ENCODE assay signal across 22 cellular contexts in genomic region chr17:51289776-51290175, GRCh38.
"Had no signal": no experiment of that assay in that cellular context is flagged by ENCODE, and none has a peak within 500 bp of the region (broad histone marks: within the 10 kb centered on the region; RNA-seq: fewer than 3 reads in every experiment).

No MANE protein-coding gene starts in this region.

- H3K4me1 ChIP-seq: colonic mucosa, heart left ventricle, lower lobe of right lung, thyroid gland, upper lobe of right lung had no signal

- H3K9me3 Mint-ChIP-seq: activated naive CD4-positive, alpha-beta T cell treated with anti-CD3 and anti-CD28 coated beads for 36 hours; activated naive CD8-positive, alpha-beta T cell treated with anti-CD3 and anti-CD28 coated beads, Interleukin-2, amount 10 ng/mL, durations not matched to agents 7 days and 5 days; activated T-cell treated with anti-CD3 and anti-CD28 coated beads, Interleukin-2, amount 50 U/mL, for 4 hours; effector memory CD8-positive, alpha-beta T cell had no signal

- H3K36me3 ChIP-seq: colonic mucosa had no signal

- H3K4me3 Mint-ChIP-seq: activated naive CD4-positive, alpha-beta T cell treated with anti-CD3 and anti-CD28 coated beads for 36 hours; activated naive CD8-positive, alpha-beta T cell treated with anti-CD3 and anti-CD28 coated beads, Interleukin-2, amount 10 ng/mL, durations not matched to agents 7 days and 5 days; activated T-cell treated with anti-CD3 and anti-CD28 coated beads, Interleukin-2, amount 50 U/mL, for 4 hours; effector memory CD8-positive, alpha-beta T cell; naive B cell had no signal

- H3K27me3 Mint-ChIP-seq: activated naive CD8-positive, alpha-beta T cell treated with anti-CD3 and anti-CD28 coated beads, Interleukin-2, amount 10 ng/mL, durations not matched to agents 7 days and 5 days; effector memory CD8-positive, alpha-beta T cell; naive B cell; progenitor cell of endocrine pancreas had no signal

- H3K27me3 ChIP-seq: colonic mucosa, dorsolateral prefrontal cortex, heart left ventricle, thyroid gland, upper lobe of right lung had no signal

- H3K27ac ChIP-seq: colonic mucosa, dorsolateral prefrontal cortex, heart left ventricle, lower lobe of right lung, thyroid gland, upper lobe of right lung had no signal

- ATAC-seq: activated T-cell treated with anti-CD3 and anti-CD28 coated beads, Interleukin-2, amount 50 U/mL, for 4 hours; effector memory CD8-positive, alpha-beta T cell; esophagus mucosa; heart left ventricle; left colon; lower lobe of right lung; upper lobe of right lung had no signal

- H3K9me3 ChIP-seq: colonic mucosa, lower lobe of right lung, thyroid gland, upper lobe of right lung had no signal

- H3K4me3 ChIP-seq: colonic mucosa, dorsolateral prefrontal cortex, heart left ventricle, lower lobe of right lung, thyroid gland, upper lobe of right lung had no signal

- DNase-seq: activated effector memory CD4-positive, alpha-beta T cell treated with Interleukin-2 at 50 U/mL for 16 hours; activated naive CD4-positive, alpha-beta T cell treated with anti-CD3 and anti-CD28 coated beads for 36 hours; activated naive CD8-positive, alpha-beta T cell treated with anti-CD3 and anti-CD28 coated beads, Interleukin-2, amount 10 ng/mL, durations not matched to agents 7 days and 5 days; activated T-cell treated with anti-CD3 and anti-CD28 coated beads, Interleukin-2, amount 50 U/mL, for 4 hours; amniotic stem cell; colonic mucosa; dorsolateral prefrontal cortex; effector memory CD8-positive, alpha-beta T cell; heart left ventricle; left colon; lower lobe of right lung; naive B cell; retina; stimulated activated CD4-positive, alpha-beta T cell treated with anti-CD3 and anti-CD28 coated beads, Interleukin-2, amount 100 ng/mL, for 48 hours; stimulated activated CD8-positive, alpha-beta memory T cell treated with anti-CD3 and anti-CD28 coated beads, Interleukin-4, amount 100 ng/mL, for 48 hours; stimulated activated naive CD4-positive, alpha-beta T cell; T-helper 1 cell; T-helper 9 cell; thyroid gland; upper lobe of right lung had no signal

- H3K27ac Mint-ChIP-seq: activated naive CD4-positive, alpha-beta T cell treated with anti-CD3 and anti-CD28 coated beads for 36 hours; activated naive CD8-positive, alpha-beta T cell treated with anti-CD3 and anti-CD28 coated beads, Interleukin-2, amount 10 ng/mL, durations not matched to agents 7 days and 5 days; progenitor cell of endocrine pancreas had no signal
